Comparison of ENCODE assay signal across 1 cellular context in the genomic region with DNA sequence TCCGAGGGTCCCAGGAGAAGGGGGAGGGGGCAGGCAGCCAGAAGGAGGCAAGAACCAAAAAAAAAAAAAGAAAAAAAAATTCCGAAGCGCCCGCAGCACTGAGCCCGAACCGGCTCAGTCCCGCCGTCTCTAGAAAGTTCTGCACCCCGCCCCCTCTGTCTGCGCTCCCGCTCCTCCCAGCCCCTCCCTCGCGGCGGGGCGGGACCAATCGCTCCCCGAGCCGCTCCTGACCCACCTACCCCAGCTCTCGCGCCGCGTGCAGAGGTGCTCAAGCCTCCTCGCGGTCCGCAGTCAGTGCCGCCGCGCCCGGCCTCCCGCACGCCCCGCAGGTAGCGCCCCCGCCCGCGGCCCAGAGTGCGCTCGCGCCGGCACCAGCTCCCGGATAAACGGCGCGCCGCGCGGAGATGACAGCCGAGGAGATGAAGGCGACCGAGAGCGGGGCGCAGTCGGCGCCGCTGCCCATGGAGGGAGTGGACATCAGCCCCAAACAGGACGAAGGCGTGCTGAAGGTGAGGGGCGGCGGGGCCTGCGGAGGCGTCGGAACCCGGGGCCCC.
TF ChIP-seq lines count a peak whose summit lies in the region.

A gene with protein sequence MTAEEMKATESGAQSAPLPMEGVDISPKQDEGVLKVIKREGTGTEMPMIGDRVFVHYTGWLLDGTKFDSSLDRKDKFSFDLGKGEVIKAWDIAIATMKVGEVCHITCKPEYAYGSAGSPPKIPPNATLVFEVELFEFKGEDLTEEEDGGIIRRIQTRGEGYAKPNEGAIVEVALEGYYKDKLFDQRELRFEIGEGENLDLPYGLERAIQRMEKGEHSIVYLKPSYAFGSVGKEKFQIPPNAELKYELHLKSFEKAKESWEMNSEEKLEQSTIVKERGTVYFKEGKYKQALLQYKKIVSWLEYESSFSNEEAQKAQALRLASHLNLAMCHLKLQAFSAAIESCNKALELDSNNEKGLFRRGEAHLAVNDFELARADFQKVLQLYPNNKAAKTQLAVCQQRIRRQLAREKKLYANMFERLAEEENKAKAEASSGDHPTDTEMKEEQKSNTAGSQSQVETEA (plus strand): TSS at position 235 of the 554 bp plus-strand sequence. CDS start 170 bp downstream, at position 405.

TF ChIP-seq in HepG2, 621 proteins besides CTCF, POLR2A, EP300 and RAD21 (continued from another document and continues in another):
- TF ChIP-seq ZNF652 (CRISPR knock-in tag; IDR thresholded peaks at IDR 0.05; ENCODE audit: borderline replicate concordance, low read depth), result no peak
- TF ChIP-seq FOXA3 (CRISPR knock-in tag; IDR thresholded peaks at IDR 0.05), result peak; percentile 55
- TF ChIP-seq, protein P1, sequence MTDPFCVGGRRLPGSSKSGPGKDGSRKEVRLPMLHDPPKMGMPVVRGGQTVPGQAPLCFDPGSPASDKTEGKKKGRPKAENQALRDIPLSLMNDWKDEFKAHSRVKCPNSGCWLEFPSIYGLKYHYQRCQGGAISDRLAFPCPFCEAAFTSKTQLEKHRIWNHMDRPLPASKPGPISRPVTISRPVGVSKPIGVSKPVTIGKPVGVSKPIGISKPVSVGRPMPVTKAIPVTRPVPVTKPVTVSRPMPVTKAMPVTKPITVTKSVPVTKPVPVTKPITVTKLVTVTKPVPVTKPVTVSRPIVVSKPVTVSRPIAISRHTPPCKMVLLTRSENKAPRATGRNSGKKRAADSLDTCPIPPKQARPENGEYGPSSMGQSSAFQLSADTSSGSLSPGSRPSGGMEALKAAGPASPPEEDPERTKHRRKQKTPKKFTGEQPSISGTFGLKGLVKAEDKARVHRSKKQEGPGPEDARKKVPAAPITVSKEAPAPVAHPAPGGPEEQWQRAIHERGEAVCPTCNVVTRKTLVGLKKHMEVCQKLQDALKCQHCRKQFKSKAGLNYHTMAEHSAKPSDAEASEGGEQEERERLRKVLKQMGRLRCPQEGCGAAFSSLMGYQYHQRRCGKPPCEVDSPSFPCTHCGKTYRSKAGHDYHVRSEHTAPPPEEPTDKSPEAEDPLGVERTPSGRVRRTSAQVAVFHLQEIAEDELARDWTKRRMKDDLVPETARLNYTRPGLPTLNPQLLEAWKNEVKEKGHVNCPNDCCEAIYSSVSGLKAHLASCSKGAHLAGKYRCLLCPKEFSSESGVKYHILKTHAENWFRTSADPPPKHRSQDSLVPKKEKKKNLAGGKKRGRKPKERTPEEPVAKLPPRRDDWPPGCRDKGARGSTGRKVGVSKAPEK (CRISPR knock-in tag; IDR thresholded peaks at IDR 0.05; ENCODE audit: borderline replicate concordance), result no peak
- peak; percentile 19; the same call in 1 of the 2 replicates for TF ChIP-seq CHCHD3 (CRISPR knock-in tag; IDR thresholded peaks at IDR 0.05)
- TF ChIP-seq RFX3 (CRISPR knock-in tag; IDR thresholded peaks at IDR 0.05), result no peak
- peak; percentile 62; the same call in 1 of the 2 replicates for TF ChIP-seq KDM2A (CRISPR knock-in tag; IDR thresholded peaks at IDR 0.05; ENCODE audit: borderline replicate concordance, low read depth)
- peak; percentile 84; the same call in 1 of the 2 replicates for TF ChIP-seq ZNF446 (CRISPR knock-in tag; IDR thresholded peaks at IDR 0.05)
- TF ChIP-seq ZFY (CRISPR knock-in tag; IDR thresholded peaks at IDR 0.05), result peak; percentile 61
- TF ChIP-seq BORCS8-MEF2B (CRISPR knock-in tag; IDR thresholded peaks at IDR 0.05), result peak; percentile 71
- TF ChIP-seq HNRNPK (IDR thresholded peaks at IDR 0.05; ENCODE audit: low read depth, low read length, poor library complexity, severe bottlenecking), result peak; percentile 50
- TF ChIP-seq, protein P2, sequence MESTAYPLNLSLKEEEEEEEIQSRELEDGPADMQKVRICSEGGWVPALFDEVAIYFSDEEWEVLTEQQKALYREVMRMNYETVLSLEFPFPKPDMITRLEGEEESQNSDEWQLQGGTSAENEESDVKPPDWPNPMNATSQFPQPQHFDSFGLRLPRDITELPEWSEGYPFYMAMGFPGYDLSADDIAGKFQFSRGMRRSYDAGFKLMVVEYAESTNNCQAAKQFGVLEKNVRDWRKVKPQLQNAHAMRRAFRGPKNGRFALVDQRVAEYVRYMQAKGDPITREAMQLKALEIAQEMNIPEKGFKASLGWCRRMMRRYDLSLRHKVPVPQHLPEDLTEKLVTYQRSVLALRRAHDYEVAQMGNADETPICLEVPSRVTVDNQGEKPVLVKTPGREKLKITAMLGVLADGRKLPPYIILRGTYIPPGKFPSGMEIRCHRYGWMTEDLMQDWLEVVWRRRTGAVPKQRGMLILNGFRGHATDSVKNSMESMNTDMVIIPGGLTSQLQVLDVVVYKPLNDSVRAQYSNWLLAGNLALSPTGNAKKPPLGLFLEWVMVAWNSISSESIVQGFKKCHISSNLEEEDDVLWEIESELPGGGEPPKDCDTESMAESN (CRISPR knock-in tag; conservative IDR thresholded peaks at IDR 0.05), result peak; percentile 91
- TF ChIP-seq POGZ (CRISPR knock-in tag; IDR thresholded peaks at IDR 0.05), result no peak
- TF ChIP-seq, protein P3, sequence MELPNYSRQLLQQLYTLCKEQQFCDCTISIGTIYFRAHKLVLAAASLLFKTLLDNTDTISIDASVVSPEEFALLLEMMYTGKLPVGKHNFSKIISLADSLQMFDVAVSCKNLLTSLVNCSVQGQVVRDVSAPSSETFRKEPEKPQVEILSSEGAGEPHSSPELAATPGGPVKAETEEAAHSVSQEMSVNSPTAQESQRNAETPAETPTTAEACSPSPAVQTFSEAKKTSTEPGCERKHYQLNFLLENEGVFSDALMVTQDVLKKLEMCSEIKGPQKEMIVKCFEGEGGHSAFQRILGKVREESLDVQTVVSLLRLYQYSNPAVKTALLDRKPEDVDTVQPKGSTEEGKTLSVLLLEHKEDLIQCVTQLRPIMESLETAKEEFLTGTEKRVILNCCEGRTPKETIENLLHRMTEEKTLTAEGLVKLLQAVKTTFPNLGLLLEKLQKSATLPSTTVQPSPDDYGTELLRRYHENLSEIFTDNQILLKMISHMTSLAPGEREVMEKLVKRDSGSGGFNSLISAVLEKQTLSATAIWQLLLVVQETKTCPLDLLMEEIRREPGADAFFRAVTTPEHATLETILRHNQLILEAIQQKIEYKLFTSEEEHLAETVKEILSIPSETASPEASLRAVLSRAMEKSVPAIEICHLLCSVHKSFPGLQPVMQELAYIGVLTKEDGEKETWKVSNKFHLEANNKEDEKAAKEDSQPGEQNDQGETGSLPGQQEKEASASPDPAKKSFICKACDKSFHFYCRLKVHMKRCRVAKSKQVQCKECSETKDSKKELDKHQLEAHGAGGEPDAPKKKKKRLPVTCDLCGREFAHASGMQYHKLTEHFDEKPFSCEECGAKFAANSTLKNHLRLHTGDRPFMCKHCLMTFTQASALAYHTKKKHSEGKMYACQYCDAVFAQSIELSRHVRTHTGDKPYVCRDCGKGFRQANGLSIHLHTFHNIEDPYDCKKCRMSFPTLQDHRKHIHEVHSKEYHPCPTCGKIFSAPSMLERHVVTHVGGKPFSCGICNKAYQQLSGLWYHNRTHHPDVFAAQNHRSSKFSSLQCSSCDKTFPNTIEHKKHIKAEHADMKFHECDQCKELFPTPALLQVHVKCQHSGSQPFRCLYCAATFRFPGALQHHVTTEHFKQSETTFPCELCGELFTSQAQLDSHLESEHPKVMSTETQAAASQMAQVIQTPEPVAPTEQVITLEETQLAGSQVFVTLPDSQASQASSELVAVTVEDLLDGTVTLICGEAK (IDR thresholded peaks at IDR 0.05), result no peak
- TF ChIP-seq, protein P3 (CRISPR knock-in tag; IDR thresholded peaks at IDR 0.05), result peak; percentile 81
- no peak for TF ChIP-seq WIZ (CRISPR knock-in tag; IDR thresholded peaks at IDR 0.05)
- TF ChIP-seq ARNT2 (CRISPR knock-in tag; IDR thresholded peaks at IDR 0.05; ENCODE audit: low read depth), result peak; percentile 81
- TF ChIP-seq, protein P4, sequence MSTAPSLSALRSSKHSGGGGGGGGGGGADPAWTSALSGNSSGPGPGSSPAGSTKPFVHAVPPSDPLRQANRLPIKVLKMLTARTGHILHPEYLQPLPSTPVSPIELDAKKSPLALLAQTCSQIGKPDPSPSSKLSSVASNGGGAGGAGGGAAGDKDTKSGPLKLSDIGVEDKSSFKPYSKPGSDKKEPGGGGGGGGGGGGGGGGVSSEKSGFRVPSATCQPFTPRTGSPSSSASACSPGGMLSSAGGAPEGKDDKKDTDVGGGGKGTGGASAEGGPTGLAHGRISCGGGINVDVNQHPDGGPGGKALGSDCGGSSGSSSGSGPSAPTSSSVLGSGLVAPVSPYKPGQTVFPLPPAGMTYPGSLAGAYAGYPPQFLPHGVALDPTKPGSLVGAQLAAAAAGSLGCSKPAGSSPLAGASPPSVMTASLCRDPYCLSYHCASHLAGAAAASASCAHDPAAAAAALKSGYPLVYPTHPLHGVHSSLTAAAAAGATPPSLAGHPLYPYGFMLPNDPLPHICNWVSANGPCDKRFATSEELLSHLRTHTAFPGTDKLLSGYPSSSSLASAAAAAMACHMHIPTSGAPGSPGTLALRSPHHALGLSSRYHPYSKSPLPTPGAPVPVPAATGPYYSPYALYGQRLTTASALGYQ (CRISPR knock-in tag; IDR thresholded peaks at IDR 0.05), result 0 out of 2 replicates have a peak, but pooled peaks have one; percentile 34
- TF ChIP-seq ZNF879 (CRISPR knock-in tag; IDR thresholded peaks at IDR 0.05), result no peak
- no peak for TF ChIP-seq ZNF569 (CRISPR knock-in tag; IDR thresholded peaks at IDR 0.05; ENCODE audit: borderline replicate concordance)
- 0 out of 2 replicates have a peak, but pooled peaks have one; percentile 39 for TF ChIP-seq GATAD1 (CRISPR knock-in tag; IDR thresholded peaks at IDR 0.05)
- TF ChIP-seq, protein P5, sequence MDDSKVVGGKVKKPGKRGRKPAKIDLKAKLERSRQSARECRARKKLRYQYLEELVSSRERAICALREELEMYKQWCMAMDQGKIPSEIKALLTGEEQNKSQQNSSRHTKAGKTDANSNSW (CRISPR knock-in tag; IDR thresholded peaks at IDR 0.05; ENCODE audit: borderline replicate concordance), result peak; percentile 23; the same call in 1 of the 2 replicates
- TF ChIP-seq, protein P6, sequence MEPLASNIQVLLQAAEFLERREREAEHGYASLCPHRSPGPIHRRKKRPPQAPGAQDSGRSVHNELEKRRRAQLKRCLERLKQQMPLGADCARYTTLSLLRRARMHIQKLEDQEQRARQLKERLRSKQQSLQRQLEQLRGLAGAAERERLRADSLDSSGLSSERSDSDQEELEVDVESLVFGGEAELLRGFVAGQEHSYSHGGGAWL (CRISPR knock-in tag; IDR thresholded peaks at IDR 0.05), result peak; percentile 93
- TF ChIP-seq, protein P7, sequence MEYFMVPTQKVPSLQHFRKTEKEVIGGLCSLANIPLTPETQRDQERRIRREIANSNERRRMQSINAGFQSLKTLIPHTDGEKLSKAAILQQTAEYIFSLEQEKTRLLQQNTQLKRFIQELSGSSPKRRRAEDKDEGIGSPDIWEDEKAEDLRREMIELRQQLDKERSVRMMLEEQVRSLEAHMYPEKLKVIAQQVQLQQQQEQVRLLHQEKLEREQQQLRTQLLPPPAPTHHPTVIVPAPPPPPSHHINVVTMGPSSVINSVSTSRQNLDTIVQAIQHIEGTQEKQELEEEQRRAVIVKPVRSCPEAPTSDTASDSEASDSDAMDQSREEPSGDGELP (IDR thresholded peaks at IDR 0.05; ENCODE audit: borderline replicate concordance, low read depth), result no peak
- TF ChIP-seq, protein P8, sequence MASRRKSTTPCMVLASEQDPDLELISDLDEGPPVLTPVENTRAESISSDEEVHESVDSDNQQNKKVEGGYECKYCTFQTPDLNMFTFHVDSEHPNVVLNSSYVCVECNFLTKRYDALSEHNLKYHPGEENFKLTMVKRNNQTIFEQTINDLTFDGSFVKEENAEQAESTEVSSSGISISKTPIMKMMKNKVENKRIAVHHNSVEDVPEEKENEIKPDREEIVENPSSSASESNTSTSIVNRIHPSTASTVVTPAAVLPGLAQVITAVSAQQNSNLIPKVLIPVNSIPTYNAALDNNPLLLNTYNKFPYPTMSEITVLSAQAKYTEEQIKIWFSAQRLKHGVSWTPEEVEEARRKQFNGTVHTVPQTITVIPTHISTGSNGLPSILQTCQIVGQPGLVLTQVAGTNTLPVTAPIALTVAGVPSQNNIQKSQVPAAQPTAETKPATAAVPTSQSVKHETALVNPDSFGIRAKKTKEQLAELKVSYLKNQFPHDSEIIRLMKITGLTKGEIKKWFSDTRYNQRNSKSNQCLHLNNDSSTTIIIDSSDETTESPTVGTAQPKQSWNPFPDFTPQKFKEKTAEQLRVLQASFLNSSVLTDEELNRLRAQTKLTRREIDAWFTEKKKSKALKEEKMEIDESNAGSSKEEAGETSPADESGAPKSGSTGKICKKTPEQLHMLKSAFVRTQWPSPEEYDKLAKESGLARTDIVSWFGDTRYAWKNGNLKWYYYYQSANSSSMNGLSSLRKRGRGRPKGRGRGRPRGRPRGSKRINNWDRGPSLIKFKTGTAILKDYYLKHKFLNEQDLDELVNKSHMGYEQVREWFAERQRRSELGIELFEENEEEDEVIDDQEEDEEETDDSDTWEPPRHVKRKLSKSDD (CRISPR knock-in tag; IDR thresholded peaks at IDR 0.05; ENCODE audit: low read depth), result peak; percentile 47; the same call in 1 of the 2 replicates
- TF ChIP-seq, protein P9, sequence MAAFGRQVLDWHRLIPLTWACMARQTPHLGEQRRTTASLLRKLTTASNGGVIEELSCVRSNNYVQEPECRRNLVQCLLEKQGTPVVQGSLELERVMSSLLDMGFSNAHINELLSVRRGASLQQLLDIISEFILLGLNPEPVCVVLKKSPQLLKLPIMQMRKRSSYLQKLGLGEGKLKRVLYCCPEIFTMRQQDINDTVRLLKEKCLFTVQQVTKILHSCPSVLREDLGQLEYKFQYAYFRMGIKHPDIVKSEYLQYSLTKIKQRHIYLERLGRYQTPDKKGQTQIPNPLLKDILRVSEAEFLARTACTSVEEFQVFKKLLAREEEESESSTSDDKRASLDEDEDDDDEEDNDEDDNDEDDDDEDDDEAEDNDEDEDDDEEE (CRISPR knock-in tag; IDR thresholded peaks at IDR 0.05), result peak; percentile 90
